In genomic region chr4:143336828-143337599, GRCh38 we compare ENCODE assay signal across 8 cellular contexts. TPM values are rescaled to one million over a fixed set of nuclear protein-coding genes. Genes with fewer than 3 reads are reported as not detected.
DNase-seq lines count a peak whose midpoint lies in the region; ATAC-seq and TF ChIP-seq lines count a peak whose summit lies in the region.

Gene GAB1, plus strand, starts transcription at chr4:143336876. Its CDS starts 313 bp downstream, at chr4:143337189.

- TF ChIP-seq CTCF in prostate gland (IDR thresholded peaks at IDR 0.05) = peak in 3 of 4 experiments; percentile 16 to 44 (median 43)

- no peaks in the 10 kb centered on the region for H4K20me1 ChIP-seq in Karpas-422 (ENCODE audit: insufficient read depth, low read depth, low read length)

- H3K9ac ChIP-seq in Karpas-422 (ENCODE audit: low read length) = no peak within 1 kb of the TSS

- DNase-seq in DMS114 treated with DMSO at 0.1 percent for 48 hours (lab: John Stamatoyannopoulos, UW; ENCODE audit: unreplicated experiment) (peak; percentile 32), NCI-H82 treated with DMSO at 0.1 percent for 48 hours (lab: John Stamatoyannopoulos, UW; ENCODE audit: unreplicated experiment) (peak; percentile 16), amniotic stem cell (lab: John Stamatoyannopoulos, UW) (peak; percentile 56), left ventricle myocardium superior (peak; percentile 86), prostate gland (ENCODE audit: low spot score) (peak; percentile 68), Karpas-422 (no peak)

- H3K9me3 ChIP-seq in prostate gland = no peaks in the 10 kb centered on the region
- H3K9me3 ChIP-seq in Karpas-422 (ENCODE audit: low read length) = no peaks in the 10 kb centered on the region; the same call in 1 of the 2 replicates

- no peak within 1 kb of the TSS for H2AFZ ChIP-seq in Karpas-422 (ENCODE audit: low read length)

- no peaks in the 10 kb centered on the region for H3K27me3 ChIP-seq in prostate gland (replicated peaks; ENCODE audit: insufficient read depth)
- H3K27me3 ChIP-seq in Karpas-422 (ENCODE audit: low read length) = no peaks in the 10 kb centered on the region

- intact Hi-C loops in left ventricle myocardium superior (cut with micrococcal nuclease) (loop anchor here (10.0 kb wide), 1 partner anchor 122 kb away; no protein-coding TSS in a partner anchor), prostate gland (cut with DNase I) (loop anchor here (5.0 to 10.0 kb wide), 4 partner anchors 45 to 148 kb away; no protein-coding TSS in a partner anchor)

- H3K4me1 ChIP-seq in prostate gland (replicated peaks) (no peaks in the 10 kb centered on the region), Karpas-422 (ENCODE audit: low read length) (no peaks in the 10 kb centered on the region)

- H3K27ac ChIP-seq in prostate gland = peak within 1 kb of the TSS; percentile 95 to 99
- H3K27ac ChIP-seq in Karpas-422 (ENCODE audit: low read length) = no peak within 1 kb of the TSS

- peak; percentile 71 for ATAC-seq in GM19023 (IDR thresholded peaks at IDR 0.05; ENCODE audit: unreplicated experiment)
- ATAC-seq in HG03097 (IDR thresholded peaks at IDR 0.05; ENCODE audit: low FRiP score, unreplicated experiment) = peak; percentile 81
- peak; percentile 76 for ATAC-seq in left ventricle myocardium superior

- no peak within 1 kb of the TSS for H3K4me2 ChIP-seq in Karpas-422 (ENCODE audit: low read depth, low read length, poor library complexity, severe bottlenecking)

- WGBS in prostate gland = under 1% methylated on average over 13 of the region's 78 CpGs

- H3K36me3 ChIP-seq in prostate gland (no peaks in the 10 kb centered on the region), Karpas-422 (ENCODE audit: insufficient read depth, low read length) (no peaks in the 10 kb centered on the region)

- H3K4me3 ChIP-seq in prostate gland = peak within 1 kb of the TSS; percentile 88 to 93
- H3K4me3 ChIP-seq in Karpas-422 (ENCODE audit: low read length) = no peak within 1 kb of the TSS

- peak; percentile 35 for TF ChIP-seq POLR2A in prostate gland (IDR thresholded peaks at IDR 0.05)

- H3K79me2 ChIP-seq in Karpas-422 (ENCODE audit: low read length) = no peaks in the 10 kb centered on the region

- no peaks in the 10 kb centered on the region for H3K9me2 ChIP-seq in Karpas-422 (replicated peaks; ENCODE audit: insufficient read depth, low read length)

RNA-seq across cellular contexts. Expression of gene GAB1, which starts in this region (rescaled TPM):
- 90.7 TPM for total RNA-seq in left ventricle myocardium superior
- 10 to 100 TPM; 13.7 to 61.1 TPM for total RNA-seq in prostate gland
- total RNA-seq in Karpas-422 (2014; rRNA removed; shearing (Covaris generic); ENCODE audit: low replicate concordance) = 0.58 TPM in 1 of 2 replicates, not detected in the other
